1 cellular context compared by ENCODE assay signal in genomic region chr9:5122542-5122941, GRCh38.
TF ChIP-seq lines count a peak whose summit lies in the region.

No MANE protein-coding gene starts in this region.

TF ChIP-seq in A549, 52 proteins besides CTCF, POLR2A, EP300 and RAD21 (continued from another document):
- TF ChIP-seq RCOR1 (IDR thresholded peaks at IDR 0.05; ENCODE audit: low read depth, low read length) (no peak), EHMT2 (IDR thresholded peaks at IDR 0.05; ENCODE audit: low read depth) (no peak)
